ENCODE assay signal across 1 cellular context in the genomic region with DNA sequence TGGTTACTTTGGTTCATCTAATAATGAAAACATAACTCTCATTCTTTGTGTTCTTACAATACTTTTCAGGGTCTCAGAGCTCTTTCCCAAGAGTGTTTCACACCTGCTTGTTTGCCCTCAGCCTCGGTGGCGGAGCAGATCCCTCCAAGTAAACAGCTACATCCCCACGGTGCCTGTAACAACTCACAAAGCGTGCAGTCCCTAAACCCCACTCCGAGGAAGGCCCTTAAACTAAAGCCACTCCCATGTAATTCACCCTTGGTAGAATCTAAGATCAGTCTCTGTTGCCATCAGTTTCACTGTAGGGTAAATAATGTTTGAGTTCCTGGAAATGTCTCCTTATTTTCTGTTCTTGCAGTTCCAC.
TF ChIP-seq lines count a peak whose summit lies in the region.

No MANE protein-coding gene starts in this region.

TF ChIP-seq in WTC11, 78 proteins besides CTCF, POLR2A, EP300 and RAD21 (continued from another document):
- TF ChIP-seq, protein P1, sequence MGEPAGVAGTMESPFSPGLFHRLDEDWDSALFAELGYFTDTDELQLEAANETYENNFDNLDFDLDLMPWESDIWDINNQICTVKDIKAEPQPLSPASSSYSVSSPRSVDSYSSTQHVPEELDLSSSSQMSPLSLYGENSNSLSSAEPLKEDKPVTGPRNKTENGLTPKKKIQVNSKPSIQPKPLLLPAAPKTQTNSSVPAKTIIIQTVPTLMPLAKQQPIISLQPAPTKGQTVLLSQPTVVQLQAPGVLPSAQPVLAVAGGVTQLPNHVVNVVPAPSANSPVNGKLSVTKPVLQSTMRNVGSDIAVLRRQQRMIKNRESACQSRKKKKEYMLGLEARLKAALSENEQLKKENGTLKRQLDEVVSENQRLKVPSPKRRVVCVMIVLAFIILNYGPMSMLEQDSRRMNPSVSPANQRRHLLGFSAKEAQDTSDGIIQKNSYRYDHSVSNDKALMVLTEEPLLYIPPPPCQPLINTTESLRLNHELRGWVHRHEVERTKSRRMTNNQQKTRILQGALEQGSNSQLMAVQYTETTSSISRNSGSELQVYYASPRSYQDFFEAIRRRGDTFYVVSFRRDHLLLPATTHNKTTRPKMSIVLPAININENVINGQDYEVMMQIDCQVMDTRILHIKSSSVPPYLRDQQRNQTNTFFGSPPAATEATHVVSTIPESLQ (CRISPR knock-in tag; IDR thresholded peaks at IDR 0.05): no peak
- TF ChIP-seq SP1 (CRISPR knock-in tag; conservative IDR thresholded peaks at IDR 0.05): no peak
- no peak for TF ChIP-seq ZNF263 (CRISPR knock-in tag; IDR thresholded peaks at IDR 0.05; ENCODE audit: low read depth)
- no peak for TF ChIP-seq EMX1 (CRISPR knock-in tag; IDR thresholded peaks at IDR 0.05)
- TF ChIP-seq, protein P2, sequence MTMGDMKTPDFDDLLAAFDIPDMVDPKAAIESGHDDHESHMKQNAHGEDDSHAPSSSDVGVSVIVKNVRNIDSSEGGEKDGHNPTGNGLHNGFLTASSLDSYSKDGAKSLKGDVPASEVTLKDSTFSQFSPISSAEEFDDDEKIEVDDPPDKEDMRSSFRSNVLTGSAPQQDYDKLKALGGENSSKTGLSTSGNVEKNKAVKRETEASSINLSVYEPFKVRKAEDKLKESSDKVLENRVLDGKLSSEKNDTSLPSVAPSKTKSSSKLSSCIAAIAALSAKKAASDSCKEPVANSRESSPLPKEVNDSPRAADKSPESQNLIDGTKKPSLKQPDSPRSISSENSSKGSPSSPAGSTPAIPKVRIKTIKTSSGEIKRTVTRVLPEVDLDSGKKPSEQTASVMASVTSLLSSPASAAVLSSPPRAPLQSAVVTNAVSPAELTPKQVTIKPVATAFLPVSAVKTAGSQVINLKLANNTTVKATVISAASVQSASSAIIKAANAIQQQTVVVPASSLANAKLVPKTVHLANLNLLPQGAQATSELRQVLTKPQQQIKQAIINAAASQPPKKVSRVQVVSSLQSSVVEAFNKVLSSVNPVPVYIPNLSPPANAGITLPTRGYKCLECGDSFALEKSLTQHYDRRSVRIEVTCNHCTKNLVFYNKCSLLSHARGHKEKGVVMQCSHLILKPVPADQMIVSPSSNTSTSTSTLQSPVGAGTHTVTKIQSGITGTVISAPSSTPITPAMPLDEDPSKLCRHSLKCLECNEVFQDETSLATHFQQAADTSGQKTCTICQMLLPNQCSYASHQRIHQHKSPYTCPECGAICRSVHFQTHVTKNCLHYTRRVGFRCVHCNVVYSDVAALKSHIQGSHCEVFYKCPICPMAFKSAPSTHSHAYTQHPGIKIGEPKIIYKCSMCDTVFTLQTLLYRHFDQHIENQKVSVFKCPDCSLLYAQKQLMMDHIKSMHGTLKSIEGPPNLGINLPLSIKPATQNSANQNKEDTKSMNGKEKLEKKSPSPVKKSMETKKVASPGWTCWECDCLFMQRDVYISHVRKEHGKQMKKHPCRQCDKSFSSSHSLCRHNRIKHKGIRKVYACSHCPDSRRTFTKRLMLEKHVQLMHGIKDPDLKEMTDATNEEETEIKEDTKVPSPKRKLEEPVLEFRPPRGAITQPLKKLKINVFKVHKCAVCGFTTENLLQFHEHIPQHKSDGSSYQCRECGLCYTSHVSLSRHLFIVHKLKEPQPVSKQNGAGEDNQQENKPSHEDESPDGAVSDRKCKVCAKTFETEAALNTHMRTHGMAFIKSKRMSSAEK (CRISPR knock-in tag; IDR thresholded peaks at IDR 0.05; ENCODE audit: borderline replicate concordance): no peak
- TF ChIP-seq NR2C2 (CRISPR knock-in tag; IDR thresholded peaks at IDR 0.05): no peak
- no peak for TF ChIP-seq ZNF423 (CRISPR knock-in tag; IDR thresholded peaks at IDR 0.05)
- TF ChIP-seq, protein P3, sequence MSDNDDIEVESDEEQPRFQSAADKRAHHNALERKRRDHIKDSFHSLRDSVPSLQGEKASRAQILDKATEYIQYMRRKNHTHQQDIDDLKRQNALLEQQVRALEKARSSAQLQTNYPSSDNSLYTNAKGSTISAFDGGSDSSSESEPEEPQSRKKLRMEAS (CRISPR knock-in tag; IDR thresholded peaks at IDR 0.05): no peak
